Comparison of ENCODE assay signal across 1 cellular context in the genomic region with DNA sequence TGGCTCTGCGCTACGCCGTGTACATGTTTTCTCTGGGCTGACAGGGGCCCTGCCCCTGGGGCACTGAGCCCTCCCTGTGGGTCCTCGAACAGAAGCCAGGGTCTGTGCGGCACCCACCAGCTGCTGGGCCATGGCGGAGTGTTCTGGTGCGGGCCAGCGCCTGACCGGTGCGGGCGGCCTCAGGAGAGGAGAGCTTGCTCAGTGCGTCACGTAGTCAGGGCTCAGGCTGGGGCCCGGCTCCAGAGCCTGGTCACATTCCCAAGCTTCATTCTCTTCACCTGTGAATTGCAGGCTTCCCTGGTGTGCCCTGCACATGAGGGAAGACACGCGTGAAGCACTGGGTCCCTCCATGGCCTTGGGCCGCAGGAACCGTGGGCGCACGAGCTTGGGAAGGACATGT.
TF ChIP-seq lines count a peak whose summit lies in the region.

No MANE protein-coding gene starts in this region.

TF ChIP-seq in HepG2, 621 proteins besides CTCF, POLR2A, EP300 and RAD21:
- TF ChIP-seq ZNF850 (CRISPR knock-in tag; conservative IDR thresholded peaks at IDR 0.05) (no peak), ZNF280D (CRISPR knock-in tag; IDR thresholded peaks at IDR 0.05) (no peak), IRX3 (CRISPR knock-in tag; IDR thresholded peaks at IDR 0.05; ENCODE audit: borderline replicate concordance, low read depth) (no peak), AGO2 (optimal IDR thresholded peaks at IDR 0.05; ENCODE audit: low read depth, low read length) (peak; percentile 82), DMAP1 (CRISPR knock-in tag; IDR thresholded peaks at IDR 0.05) (no peak), SRY (CRISPR knock-in tag; IDR thresholded peaks at IDR 0.05) (no peak), BCL6 (CRISPR knock-in tag; IDR thresholded peaks at IDR 0.05) (no peak)
